ENCODE assay signal across 15 cellular contexts in the genomic region with DNA sequence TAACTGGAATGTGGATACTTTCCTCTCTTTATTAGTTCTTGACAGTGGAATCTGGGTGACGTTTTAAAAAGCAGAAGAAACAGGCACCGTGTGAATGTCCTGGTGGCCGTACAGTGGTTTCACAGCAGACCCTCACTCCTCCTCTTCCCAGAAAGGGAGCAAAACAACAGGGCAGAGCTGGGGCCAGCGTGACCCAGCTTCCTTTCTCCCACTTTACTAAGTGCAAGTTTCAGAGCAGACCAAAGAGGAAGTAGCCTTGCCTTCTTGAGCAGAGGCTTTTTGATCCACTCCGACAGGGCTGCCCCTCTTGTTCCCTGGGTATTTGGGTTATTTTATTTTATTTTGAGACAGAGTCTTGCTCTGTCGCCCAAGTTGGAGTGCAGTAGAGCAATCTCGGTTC. TPM values are rescaled to one million over a fixed set of nuclear protein-coding genes. Genes with fewer than 3 reads are reported as not detected.
A peak's percentile ranks its signal among the peaks of the same experiment; 100 is the strongest.
DNase-seq lines count a peak whose midpoint lies in the region; FAIRE-seq and TF ChIP-seq lines count a peak whose summit lies in the region.
"Had no signal": no experiment of that assay in that cellular context is flagged by ENCODE, and none has a peak within 500 bp of the region (broad histone marks: within the 10 kb centered on the region; RNA-seq: fewer than 3 reads in every experiment).

No MANE protein-coding gene starts in this region.

- no peaks in the 10 kb centered on the region for H3K9me3 ChIP-seq in trophoblast cell (ENCODE audit: insufficient read depth, low read depth, low read length)
- no peaks in the 10 kb centered on the region for H3K9me3 ChIP-seq in ascending aorta

- H2BK120ac ChIP-seq in trophoblast cell (ENCODE audit: insufficient read depth, low read length, poor library complexity), result no peak overlapping the region

- no peak overlapping the region for H3K4me3 Mint-ChIP-seq in activated T-helper 2 cell treated with anti-CD3 and anti-CD28 coated beads, Interferon-gamma antibody, Interleukin-2, Interleukin-4, amounts not matched to agents 10 μg/mL and 5 μg/mL and 100 μg/mL, durations not matched to agents 14 hours and 24 hours and 36 hours (ENCODE audit: low read depth)
- H3K4me3 Mint-ChIP-seq: activated CD4-positive, alpha-beta memory T cell treated with anti-CD3 and anti-CD28 coated beads for 36 hours; CD8-positive, alpha-beta memory T cell had no signal

- H3K4me1 ChIP-seq in trophoblast cell (ENCODE audit: control insufficient read depth in 1 of 2, insufficient read depth in 2 of 2, low read length in 2 of 2) (peaks cover 6 to 20% of the 10 kb centered on the region in 2 experiments), ascending aorta (peaks cover 0 to 16% of the 10 kb centered on the region in 2 donors)

- H3K4me3 ChIP-seq in NB4 (ENCODE audit: low read depth, low read length), result no peak overlapping the region
- no peak overlapping the region for H3K4me3 ChIP-seq in trophoblast cell (ENCODE audit: low read depth, low read length)
- no peak overlapping the region for H3K4me3 ChIP-seq in ascending aorta
- H3K4me3 ChIP-seq: smooth muscle cell had no signal

- FAIRE-seq in GM18507 (lab: Jason Lieb, UNC) (peak; percentile 52), RCC 7860 (lab: Jason Lieb, UNC) (no peak)
- FAIRE-seq: G401.6 had no signal

- H4K91ac ChIP-seq in trophoblast cell (ENCODE audit: low read depth, low read length), result no peak overlapping the region

- TF ChIP-seq POLR2A in NB4 (IDR thresholded peaks at IDR 0.05; ENCODE audit: extremely low read depth, insufficient read length), result no peak

- no peak for DNase-seq in GM18507 (ENCODE audit: extremely low spot score, insufficient read length, low read depth)
- DNase-seq in NB4 (ENCODE audit: low read depth), result peak; percentile 52
- no peak for DNase-seq in activated T-helper 2 cell treated with anti-CD3 and anti-CD28 coated beads, Interferon-gamma antibody, Interleukin-2, Interleukin-4, amounts not matched to agents 10 μg/mL and 5 μg/mL and 100 μg/mL, durations not matched to agents 14 hours and 24 hours and 36 hours (ENCODE audit: low spot score)
- no peak for DNase-seq in trophoblast cell
- no peak for DNase-seq in amniotic stem cell (lab: John Stamatoyannopoulos, UW)
- no peak for DNase-seq in ascending aorta (ENCODE audit: low spot score in 2 of 2)
- DNase-seq in RCC 7860 (ENCODE audit: low spot score), result no peak
- DNase-seq: activated CD4-positive, alpha-beta memory T cell treated with anti-CD3 and anti-CD28 coated beads for 36 hours; activated naive CD4-positive, alpha-beta T cell treated with anti-CD3 and anti-CD28 coated beads, Interleukin-2, amount 50 U/mL, for 16 hours; CD8-positive, alpha-beta memory T cell; NCI-H2029; NCI-H82 had no signal

- no peak overlapping the region for H4K8ac ChIP-seq in trophoblast cell (ENCODE audit: low read depth, low read length)

- H2BK12ac ChIP-seq in trophoblast cell (ENCODE audit: low read length), result no peak overlapping the region

- H3K27ac Mint-ChIP-seq in activated T-helper 2 cell treated with anti-CD3 and anti-CD28 coated beads, Interferon-gamma antibody, Interleukin-2, Interleukin-4, amounts not matched to agents 10 μg/mL and 5 μg/mL and 100 μg/mL, durations not matched to agents 14 hours and 24 hours and 36 hours, result peak overlapping the region; percentile 77
- H3K27ac Mint-ChIP-seq: activated CD4-positive, alpha-beta memory T cell treated with anti-CD3 and anti-CD28 coated beads for 36 hours had no signal

- no peak overlapping the region for H3K4me2 ChIP-seq in trophoblast cell (ENCODE audit: low read length)
- H3K4me2 ChIP-seq: smooth muscle cell had no signal

- no peak overlapping the region for H2AFZ ChIP-seq in trophoblast cell (ENCODE audit: insufficient read depth, low read length, poor library complexity)

- H3K36me3 ChIP-seq in trophoblast cell (ENCODE audit: control insufficient read depth in 1 of 2, insufficient read depth in 2 of 2, low read length in 2 of 2) (peaks cover 49 to 50% of the 10 kb centered on the region in 2 experiments), ascending aorta (peaks cover 34 to 60% of the 10 kb centered on the region in 2 donors)

- H3K4me1 Mint-ChIP-seq in activated T-helper 2 cell treated with anti-CD3 and anti-CD28 coated beads, Interferon-gamma antibody, Interleukin-2, Interleukin-4, amounts not matched to agents 10 μg/mL and 5 μg/mL and 100 μg/mL, durations not matched to agents 14 hours and 24 hours and 36 hours (ENCODE audit: low read depth), result peaks cover 26% of the 10 kb centered on the region

- no peak overlapping the region for H3K23ac ChIP-seq in trophoblast cell (ENCODE audit: low read length)

- H4K12ac ChIP-seq in trophoblast cell (ENCODE audit: low read depth, low read length), result no peak overlapping the region

- no peak overlapping the region for H2BK5ac ChIP-seq in trophoblast cell (ENCODE audit: low read depth, low read length, poor library complexity)

- H3K14ac ChIP-seq in trophoblast cell (ENCODE audit: low read length), result no peak overlapping the region

- H3K79me1 ChIP-seq in trophoblast cell (ENCODE audit: low read length), result peaks cover 3% of the 10 kb centered on the region

- H3K4ac ChIP-seq in trophoblast cell (ENCODE audit: low read depth, low read length), result peak overlapping the region; percentile 13

- H3K27ac ChIP-seq in trophoblast cell (ENCODE audit: low read depth, low read length), result no peak overlapping the region
- peak overlapping the region in 1 of 2 donors; percentile 0 for H3K27ac ChIP-seq in ascending aorta
- H3K27ac ChIP-seq: epithelial cell of prostate had no signal

- no CpG with 5 or more reads among the region's 7 CpGs for WGBS in trophoblast cell (ENCODE audit: extremely low coverage, insufficient coverage, insufficient read length)

- no peak overlapping the region for H2AK5ac ChIP-seq in trophoblast cell (ENCODE audit: low read length)

- H3K18ac ChIP-seq in trophoblast cell (ENCODE audit: low read length), result no peak overlapping the region

- peaks cover 25% of the 10 kb centered on the region for H3K79me2 ChIP-seq in trophoblast cell (ENCODE audit: control insufficient read depth, insufficient read depth, low read length, poor library complexity)

- intact Hi-C loops in activated T-helper 2 cell treated with anti-CD3 and anti-CD28 coated beads, Interferon-gamma antibody, Interleukin-2, Interleukin-4, amounts not matched to agents 10 μg/mL and 5 μg/mL and 100 μg/mL, durations not matched to agents 14 hours and 24 hours and 36 hours (cut with micrococcal nuclease), result no loop called here
- intact Hi-C loops in ascending aorta (cut with DNase I), result no loop called here

- H3K27me3 ChIP-seq in trophoblast cell (ENCODE audit: insufficient read depth, low read length) (no peaks in the 10 kb centered on the region), ascending aorta (no peaks in the 10 kb centered on the region)

- H3K9ac ChIP-seq in trophoblast cell (ENCODE audit: low read length), result no peak overlapping the region

- H3K9me3 Mint-ChIP-seq in activated T-helper 2 cell treated with anti-CD3 and anti-CD28 coated beads, Interferon-gamma antibody, Interleukin-2, Interleukin-4, amounts not matched to agents 10 μg/mL and 5 μg/mL and 100 μg/mL, durations not matched to agents 14 hours and 24 hours and 36 hours, result no peaks in the 10 kb centered on the region
- H3K9me3 Mint-ChIP-seq: activated CD4-positive, alpha-beta memory T cell treated with anti-CD3 and anti-CD28 coated beads for 36 hours; CD8-positive, alpha-beta memory T cell had no signal

- peaks cover 31% of the 10 kb centered on the region for H3K36me3 Mint-ChIP-seq in activated T-helper 2 cell treated with anti-CD3 and anti-CD28 coated beads, Interferon-gamma antibody, Interleukin-2, Interleukin-4, amounts not matched to agents 10 μg/mL and 5 μg/mL and 100 μg/mL, durations not matched to agents 14 hours and 24 hours and 36 hours (ENCODE audit: low read depth)

- no peaks in the 10 kb centered on the region for H3K27me3 Mint-ChIP-seq in activated T-helper 2 cell treated with anti-CD3 and anti-CD28 coated beads, Interferon-gamma antibody, Interleukin-2, Interleukin-4, amounts not matched to agents 10 μg/mL and 5 μg/mL and 100 μg/mL, durations not matched to agents 14 hours and 24 hours and 36 hours (ENCODE audit: low read depth)
- H3K27me3 Mint-ChIP-seq: activated CD4-positive, alpha-beta memory T cell treated with anti-CD3 and anti-CD28 coated beads for 36 hours; CD8-positive, alpha-beta memory T cell had no signal

- no peak for TF ChIP-seq CTCF in NB4 (IDR thresholded peaks at IDR 0.05; ENCODE audit: low read depth, low read length)
- TF ChIP-seq CTCF in ascending aorta (IDR thresholded peaks at IDR 0.05), result no peak

RNA-seq across cellular contexts. Expression of gene C19orf33, which starts 19.6 kb away (rescaled TPM):
- total RNA-seq in activated T-helper 2 cell treated with anti-CD3 and anti-CD28 coated beads, Interferon-gamma antibody, Interleukin-2, Interleukin-4, amounts not matched to agents 10 μg/mL and 5 μg/mL and 100 μg/mL, durations not matched to agents 14 hours and 24 hours and 36 hours, result 2.0 TPM in 1 of 2 replicates, not detected in the other
- polyA plus RNA-seq in trophoblast cell (2013), result 3.7 and 4.0 TPM in 2 replicates
- total RNA-seq in ascending aorta, result not detected
- total RNA-seq: activated CD4-positive, alpha-beta memory T cell treated with anti-CD3 and anti-CD28 coated beads for 36 hours; CD8-positive, alpha-beta memory T cell had no signal

RNA-seq across cellular contexts. Expression of gene SPINT2, which starts 20.0 kb away (rescaled TPM):
- total RNA-seq in activated T-helper 2 cell treated with anti-CD3 and anti-CD28 coated beads, Interferon-gamma antibody, Interleukin-2, Interleukin-4, amounts not matched to agents 10 μg/mL and 5 μg/mL and 100 μg/mL, durations not matched to agents 14 hours and 24 hours and 36 hours, result 161 and 165 TPM in 2 replicates
- 307 and 320 TPM in 2 replicates for polyA plus RNA-seq in trophoblast cell (2013)
- 193 TPM for total RNA-seq in ascending aorta

RNA-seq across cellular contexts. Expression of gene PPP1R14A, which starts 28.2 kb away (rescaled TPM):
- 98.7 and 98.9 TPM in 2 replicates for total RNA-seq in activated T-helper 2 cell treated with anti-CD3 and anti-CD28 coated beads, Interferon-gamma antibody, Interleukin-2, Interleukin-4, amounts not matched to agents 10 μg/mL and 5 μg/mL and 100 μg/mL, durations not matched to agents 14 hours and 24 hours and 36 hours
- polyA plus RNA-seq in trophoblast cell (2013), result 13.5 and 14.3 TPM in 2 replicates
- 1,072 TPM for total RNA-seq in ascending aorta
- polyA plus RNA-seq: CD8-positive, alpha-beta memory T cell had no signal

RNA-seq across cellular contexts. Expression of gene YIF1B, which starts 31.3 kb away (rescaled TPM):
- total RNA-seq in activated T-helper 2 cell treated with anti-CD3 and anti-CD28 coated beads, Interferon-gamma antibody, Interleukin-2, Interleukin-4, amounts not matched to agents 10 μg/mL and 5 μg/mL and 100 μg/mL, durations not matched to agents 14 hours and 24 hours and 36 hours, result 106 and 114 TPM in 2 replicates
- polyA plus RNA-seq in trophoblast cell (2013), result 60.0 and 60.1 TPM in 2 replicates
- total RNA-seq in ascending aorta, result 24.7 TPM

RNA-seq across cellular contexts. Expression of gene KCNK6, which starts 35.2 kb away (rescaled TPM):
- 27.3 TPM in 2 replicates for total RNA-seq in activated T-helper 2 cell treated with anti-CD3 and anti-CD28 coated beads, Interferon-gamma antibody, Interleukin-2, Interleukin-4, amounts not matched to agents 10 μg/mL and 5 μg/mL and 100 μg/mL, durations not matched to agents 14 hours and 24 hours and 36 hours
- 8.6 and 9.0 TPM in 2 replicates for polyA plus RNA-seq in trophoblast cell (2013)
- total RNA-seq in ascending aorta, result 22.8 TPM

Comparison
In these comparisons a context has a peak if more than half of its experiments do, and no peak if none do; other contexts are left out.
1. RNA of gene PPP1R14A, which starts 28.2 kb away (total RNA-seq): 1,072 TPM in ascending aorta (single experiment); 98.7 to 98.9 TPM in activated T-helper 2 cell treated with anti-CD3 and anti-CD28 coated beads, Interferon-gamma antibody, Interleukin-2, Interleukin-4, amounts not matched to agents 10 μg/mL and 5 μg/mL and 100 μg/mL, durations not matched to agents 14 hours and 24 hours and 36 hours; every median in the first group is over 10 times any median in the second.